ENCODE assay signal across 10 cellular contexts in the genomic region with DNA sequence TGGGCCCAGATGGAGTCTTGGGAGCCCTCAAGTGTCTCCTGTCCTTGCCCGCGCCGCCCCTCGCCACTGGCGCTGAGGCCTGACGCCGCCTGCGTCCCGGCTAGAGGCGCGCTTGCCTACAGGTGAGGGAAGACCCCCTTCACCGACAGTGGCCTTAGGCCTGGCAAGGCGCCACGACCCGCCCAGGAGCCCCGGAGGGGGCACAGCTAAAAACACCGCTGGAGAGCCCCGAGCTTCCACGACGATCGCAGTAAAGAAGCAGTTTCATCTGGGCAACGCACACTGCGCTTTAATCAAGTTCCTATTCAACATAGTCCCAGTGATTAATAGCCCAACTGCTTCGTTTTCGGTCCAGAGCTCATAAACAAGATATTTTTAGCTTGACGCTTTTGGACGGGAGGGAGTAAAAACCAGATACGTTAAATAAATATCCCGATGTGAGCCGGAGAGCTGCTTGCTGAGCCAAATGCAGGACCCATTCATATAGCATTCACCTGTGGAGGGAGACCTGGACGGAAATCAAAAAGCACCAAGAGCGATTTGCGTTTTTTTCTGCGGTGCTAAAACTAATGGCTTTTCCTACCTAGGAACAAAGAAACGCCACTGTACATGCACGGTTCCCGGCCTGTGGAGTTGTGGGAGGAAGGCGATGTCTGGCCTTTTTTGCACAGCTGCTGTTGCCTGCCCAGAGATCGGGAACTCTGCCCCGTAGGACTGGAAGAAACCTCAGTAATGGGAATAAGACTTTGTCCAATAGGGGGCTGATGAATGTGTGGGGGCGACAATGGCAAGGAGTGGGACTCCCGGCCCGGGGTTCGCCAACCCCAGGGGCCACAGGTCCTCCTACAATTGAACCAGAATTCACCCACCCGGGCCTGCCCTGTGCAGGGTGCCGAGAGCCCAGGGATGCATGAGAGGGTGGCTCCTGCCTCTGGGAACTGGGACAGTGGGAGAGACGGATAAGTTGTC. TPM values are rescaled to one million over a fixed set of nuclear protein-coding genes. Genes with fewer than 3 reads are reported as not detected.
A peak's percentile ranks its signal among the peaks of the same experiment; 100 is the strongest.
DNase-seq lines count a peak whose midpoint lies in the region; ATAC-seq and TF ChIP-seq lines count a peak whose summit lies in the region.
"Had no signal": no experiment of that assay in that cellular context is flagged by ENCODE, and none has a peak within 500 bp of the region (broad histone marks: within the 10 kb centered on the region; RNA-seq: fewer than 3 reads in every experiment).

No MANE protein-coding gene starts in this region.

- H3K27me3 Mint-ChIP-seq in Caco-2 (ENCODE audit: insufficient read depth, unreplicated experiment), result no peaks in the 10 kb centered on the region
- H3K27me3 Mint-ChIP-seq in WTC11 (ENCODE audit: low read depth), result peaks cover 39% of the 10 kb centered on the region

- BruUV-seq in Caco-2 (replicated peaks; lab: Mats Ljungman, UMichigan), result TSS peak; percentile 39

- H3K36me3 ChIP-seq in Caco-2 (ENCODE audit: control insufficient read depth, insufficient read depth, low read length) (peaks cover 4% of the 10 kb centered on the region), iPS-15b (ENCODE audit: control insufficient read depth, insufficient read depth, low read length) (no peaks in the 10 kb centered on the region), rectal smooth muscle tissue (ENCODE audit: control insufficient read depth, insufficient read depth, low read length) (no peaks in the 10 kb centered on the region)

- H3K9ac ChIP-seq in iPS-15b (ENCODE audit: low read depth, low read length), result peak overlapping the region; percentile 54
- H3K9ac ChIP-seq in rectal smooth muscle tissue (ENCODE audit: low read length), result no peak overlapping the region

- H3K9me3 Mint-ChIP-seq in Caco-2 (ENCODE audit: unreplicated experiment) (peaks cover 16% of the 10 kb centered on the region), WTC11 (no peaks in the 10 kb centered on the region)

- H3K4me1 Mint-ChIP-seq in Caco-2 (ENCODE audit: low read depth, unreplicated experiment) (peaks cover 33% of the 10 kb centered on the region), WTC11 (peaks cover 30% of the 10 kb centered on the region)

- H3K4me3 ChIP-seq in Caco-2 (ENCODE audit: low read depth, low read length) (peak overlapping the region; percentile 87), iPS-15b (ENCODE audit: low read depth, low read length) (peak overlapping the region; percentile 53), rectal smooth muscle tissue (ENCODE audit: low read length) (peak overlapping the region; percentile 77)

- peak in 1 of 2 experiments; percentile 26 for DNase-seq in Caco-2
- DNase-seq in WTC11 (ENCODE audit: low spot score), result no peak
- no peak for DNase-seq in UCSD-AML1 (lab: John Stamatoyannopoulos, UW; ENCODE audit: unreplicated experiment)
- DNase-seq: NCI-H2029 treated with DMSO at 0.1 percent for 48 hours; stimulated activated CD4-positive, alpha-beta T cell treated with anti-CD3 and anti-CD28 coated beads, Interleukin-12 subunit alpha, Interleukin-12 subunit beta, amount 100 ng/mL, for 4 hours had no signal

- H3K27me3 ChIP-seq in Caco-2 (replicated peaks; ENCODE audit: control insufficient read depth, insufficient read depth, low read length) (no peaks in the 10 kb centered on the region), iPS-15b (ENCODE audit: control insufficient read depth, insufficient read depth, low read length) (peaks cover 38% of the 10 kb centered on the region), rectal smooth muscle tissue (ENCODE audit: control insufficient read depth, insufficient read depth, low read length) (peaks cover 6% of the 10 kb centered on the region)

- ATAC-seq in WTC11 (0 out of 2 replicates have a peak, but pooled peaks have one; percentile 1), HG02623 (IDR thresholded peaks at IDR 0.05; ENCODE audit: unreplicated experiment) (no peak), GM18868 (IDR thresholded peaks at IDR 0.05; ENCODE audit: unreplicated experiment) (no peak), HG02981 (IDR thresholded peaks at IDR 0.05; ENCODE audit: unreplicated experiment) (no peak)

- H3K4me1 ChIP-seq in Caco-2 (peaks cover 38% of the 10 kb centered on the region), iPS-15b (ENCODE audit: control insufficient read depth, insufficient read depth, low read length) (no peaks in the 10 kb centered on the region), rectal smooth muscle tissue (ENCODE audit: control insufficient read depth, insufficient read depth, low read length) (peaks cover 3% of the 10 kb centered on the region)

- H3K27ac Mint-ChIP-seq in Caco-2 (ENCODE audit: unreplicated experiment), result peak overlapping the region; percentile 73
- H3K27ac Mint-ChIP-seq in WTC11, result no peak overlapping the region

- TF ChIP-seq CTCF in Caco-2 (IDR thresholded peaks at IDR 0.05; ENCODE audit: insufficient read depth in 1 of 2, low read depth in 1 of 2, low read length in 1 of 2, severe bottlenecking in 1 of 2, unreplicated experiment in 1 of 2), result no peak
- no peak for TF ChIP-seq CTCF in WTC11 (IDR thresholded peaks at IDR 0.05)

- H3K4me3 Mint-ChIP-seq in Caco-2 (ENCODE audit: unreplicated experiment) (peak overlapping the region; percentile 85), WTC11 (peak overlapping the region; percentile 68)

- H3K27ac ChIP-seq in rectal smooth muscle tissue (ENCODE audit: low read depth, low read length), result peak overlapping the region; percentile 44

- H3K9me3 ChIP-seq in Caco-2 (no peaks in the 10 kb centered on the region), iPS-15b (ENCODE audit: control insufficient read depth, insufficient read depth, low read length) (no peaks in the 10 kb centered on the region)

- CTCF ChIA-PET in Caco-2 (lab: Charles Lee), result interaction anchor here (0.6 to 2.2 kb wide), 5 partner anchors 11 to 112 kb away, joined by 3 to 32 read pairs (median 6); a partner anchor contains a TSS
- CTCF ChIA-PET in WTC11 (lab: Charles Lee), result interaction anchor here (0.7 to 2.3 kb wide), 8 partner anchors 8 to 120 kb away, joined by 3 to 15 read pairs (median 6); no protein-coding TSS in a partner anchor

- POLR2A ChIA-PET in Caco-2 (lab: Charles Lee) (interaction anchor here (0.5 to 2.3 kb wide), 4 partner anchors 31 to 99 kb away, joined by 3 to 82 read pairs (median 13); a partner anchor contains a TSS), WTC11 (lab: Charles Lee) (interaction anchor here (2.1 kb wide), 2 partner anchors 70 to 74 kb away, joined by 7 to 12 read pairs; a partner anchor contains a TSS)

- H3K36me3 Mint-ChIP-seq in Caco-2 (ENCODE audit: insufficient read depth, unreplicated experiment) (peaks cover 32% of the 10 kb centered on the region), WTC11 (no peaks in the 10 kb centered on the region)

- intact Hi-C loops in Caco-2 (cut with micrococcal nuclease; ENCODE audit: unreplicated experiment), result loop anchor here (2.0 to 5.0 kb wide), 4 partner anchors 13 to 127 kb away; no protein-coding TSS in a partner anchor

TF ChIP-seq in WTC11, 78 proteins besides CTCF, POLR2A, EP300 and RAD21:
- TF ChIP-seq NR2C2 (CRISPR knock-in tag; IDR thresholded peaks at IDR 0.05) (no peak), CREM (CRISPR knock-in tag; IDR thresholded peaks at IDR 0.05) (no peak), ZNF121 (CRISPR knock-in tag; IDR thresholded peaks at IDR 0.05) (0 out of 2 replicates have a peak, but pooled peaks have one; percentile 36)
- TF ChIP-seq, protein P1, sequence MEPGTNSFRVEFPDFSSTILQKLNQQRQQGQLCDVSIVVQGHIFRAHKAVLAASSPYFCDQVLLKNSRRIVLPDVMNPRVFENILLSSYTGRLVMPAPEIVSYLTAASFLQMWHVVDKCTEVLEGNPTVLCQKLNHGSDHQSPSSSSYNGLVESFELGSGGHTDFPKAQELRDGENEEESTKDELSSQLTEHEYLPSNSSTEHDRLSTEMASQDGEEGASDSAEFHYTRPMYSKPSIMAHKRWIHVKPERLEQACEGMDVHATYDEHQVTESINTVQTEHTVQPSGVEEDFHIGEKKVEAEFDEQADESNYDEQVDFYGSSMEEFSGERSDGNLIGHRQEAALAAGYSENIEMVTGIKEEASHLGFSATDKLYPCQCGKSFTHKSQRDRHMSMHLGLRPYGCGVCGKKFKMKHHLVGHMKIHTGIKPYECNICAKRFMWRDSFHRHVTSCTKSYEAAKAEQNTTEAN (CRISPR knock-in tag; IDR thresholded peaks at IDR 0.05), result 0 out of 2 replicates have a peak, but pooled peaks have one; percentile 0

RNA-seq across cellular contexts. Expression of a gene that starts 1.7 kb away (rescaled TPM):
- total RNA-seq in Caco-2 (2022), result 97.9 and 110 TPM in 2 replicates
- 5.6 to 6.6 TPM (median 5.8 TPM) in 3 replicates for total RNA-seq in WTC11 (2021)

Comparison
In these comparisons a context has a peak if more than half of its experiments do, and no peak if none do; other contexts are left out.
1. RNA of a gene that starts 1.7 kb away (total RNA-seq): 97.9 to 110 TPM in Caco-2; 5.6 to 6.6 TPM in WTC11; every median in the first group is over 10 times any median in the second.
2. Peak in every context shown above with its lines, with median percentiles within 50 percentile points of each other: H3K4me3 ChIP-seq.